ENCODE assay signal across 8 cellular contexts in the genomic region with DNA sequence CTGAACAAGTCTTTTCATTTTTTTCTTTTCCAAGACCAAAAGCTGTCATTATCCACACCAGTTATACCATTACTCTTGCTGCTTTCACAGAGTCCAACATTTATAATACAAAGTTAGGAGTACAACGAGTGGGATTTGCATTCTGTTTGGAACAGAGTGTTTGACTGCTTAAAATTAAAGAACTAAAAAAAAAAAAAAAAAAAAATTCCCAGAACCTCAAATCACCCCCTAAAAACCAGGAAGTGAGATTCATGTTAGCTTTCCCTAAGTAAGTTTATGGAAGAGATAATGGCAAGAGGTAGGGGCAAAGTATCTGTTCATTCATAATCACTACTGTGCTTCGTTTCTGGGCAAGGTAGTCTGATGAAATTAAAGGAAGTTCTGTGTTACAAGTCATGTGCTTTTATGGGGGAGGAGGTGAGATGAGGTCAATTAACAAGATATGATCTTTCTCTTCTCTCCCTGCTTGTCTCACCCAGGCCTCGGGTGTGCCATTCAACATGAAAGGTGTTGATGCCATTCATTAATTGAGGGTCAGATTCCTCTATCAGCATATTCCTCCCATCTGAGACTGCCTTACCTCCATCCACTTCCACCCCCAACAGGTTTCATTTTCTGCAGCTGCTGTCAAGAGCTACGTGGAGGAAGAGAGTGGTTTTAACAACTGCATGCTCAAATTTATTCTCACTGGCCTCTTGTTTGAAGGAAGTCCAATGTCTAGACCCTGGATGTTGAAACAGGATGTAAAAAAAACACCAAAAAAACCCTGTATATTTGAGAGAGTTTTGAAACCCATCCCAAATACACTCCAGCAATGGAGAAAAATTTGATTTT. TPM values are rescaled to one million over a fixed set of nuclear protein-coding genes. Genes with fewer than 3 reads are reported as not detected.
DNase-seq lines count a peak whose midpoint lies in the region; ATAC-seq and TF ChIP-seq lines count a peak whose summit lies in the region.

No MANE protein-coding gene starts in this region.

- peak overlapping the region; percentile 85 for H3K27ac Mint-ChIP-seq in stimulated activated effector memory CD8-positive, alpha-beta T cell treated with anti-CD3 and anti-CD28 coated beads, Interleukin-12 subunit alpha, Interleukin-12 subunit beta, amount 100 ng/mL, for 72 hours

- H3K9me3 ChIP-seq in body of pancreas (no peaks in the 10 kb centered on the region), ovary (no peaks in the 10 kb centered on the region)

- H3K4me3 Mint-ChIP-seq in stimulated activated effector memory CD8-positive, alpha-beta T cell treated with anti-CD3 and anti-CD28 coated beads, Interleukin-12 subunit alpha, Interleukin-12 subunit beta, amount 100 ng/mL, for 72 hours = peak overlapping the region; percentile 43

- TF ChIP-seq EP300 in ovary (IDR thresholded peaks at IDR 0.05) = no peak

- DNase-seq in activated effector memory CD4-positive, alpha-beta T cell treated with Interleukin-2 at 50 U/mL for 16 hours = peak; percentile 2
- DNase-seq in activated effector memory CD4-positive, alpha-beta T cell treated with anti-CD3 and anti-CD28 coated beads, Interleukin-2, amount 50 U/mL, for 16 hours = no peak
- peak; percentile 12 for DNase-seq in NCI-H510A (lab: John Stamatoyannopoulos, UW)
- DNase-seq in body of pancreas = no peak
- DNase-seq in stimulated activated effector memory CD8-positive, alpha-beta T cell treated with anti-CD3 and anti-CD28 coated beads, Interleukin-12 subunit alpha, Interleukin-12 subunit beta, amount 100 ng/mL, for 72 hours (ENCODE audit: low spot score in 2 of 2) = peak in 1 of 2 donors; percentile 63
- no peak for DNase-seq in ovary
- no peak for DNase-seq in HPDE6-E6E7 (ENCODE audit: extremely low spot score)

- 56 to 66% methylated on average over 4 of the region's 4 CpGs for WGBS in body of pancreas, 2 donors
- 61 to 72% (median 69%) methylated on average over 4 of the region's 4 CpGs for WGBS in ovary, 3 donors

- no peaks in the 10 kb centered on the region for H3K36me3 ChIP-seq in body of pancreas (replicated peaks in 1 of 2; ENCODE audit: insufficient read depth in 1 of 2, low read depth in 2 of 2)
- H3K36me3 ChIP-seq in ovary = no peaks in the 10 kb centered on the region

- H3K36me3 Mint-ChIP-seq in stimulated activated effector memory CD8-positive, alpha-beta T cell treated with anti-CD3 and anti-CD28 coated beads, Interleukin-12 subunit alpha, Interleukin-12 subunit beta, amount 100 ng/mL, for 72 hours = no peaks in the 10 kb centered on the region

- intact Hi-C loops in body of pancreas (cut with DNase I) (no loop called here), ovary (cut with DNase I) (no loop called here)

- ATAC-seq in HG02840 (IDR thresholded peaks at IDR 0.05; ENCODE audit: low FRiP score, unreplicated experiment) (peak; percentile 70), body of pancreas (peak; percentile 24)
- ATAC-seq in stimulated activated effector memory CD8-positive, alpha-beta T cell treated with anti-CD3 and anti-CD28 coated beads, Interleukin-12 subunit alpha, Interleukin-12 subunit beta, amount 100 ng/mL, for 72 hours = peak; percentile 70

- H3K27me3 ChIP-seq in body of pancreas = no peaks in the 10 kb centered on the region
- no peaks in the 10 kb centered on the region for H3K27me3 ChIP-seq in ovary

- H3K4me3 ChIP-seq in body of pancreas (no peak overlapping the region), ovary (no peak overlapping the region)

- peaks cover 21% of the 10 kb centered on the region for H3K4me1 Mint-ChIP-seq in stimulated activated effector memory CD8-positive, alpha-beta T cell treated with anti-CD3 and anti-CD28 coated beads, Interleukin-12 subunit alpha, Interleukin-12 subunit beta, amount 100 ng/mL, for 72 hours

- no peaks in the 10 kb centered on the region for H3K9me3 Mint-ChIP-seq in stimulated activated effector memory CD8-positive, alpha-beta T cell treated with anti-CD3 and anti-CD28 coated beads, Interleukin-12 subunit alpha, Interleukin-12 subunit beta, amount 100 ng/mL, for 72 hours

- TF ChIP-seq POLR2A in body of pancreas (IDR thresholded peaks at IDR 0.05) (no peak), ovary (IDR thresholded peaks at IDR 0.05) (no peak)

- TF ChIP-seq CTCF in body of pancreas (IDR thresholded peaks at IDR 0.05) (no peak), ovary (IDR thresholded peaks at IDR 0.05) (no peak)

- H3K27ac ChIP-seq in body of pancreas = peak overlapping the region in 1 of 4 donors; percentile 41
- H3K27ac ChIP-seq in ovary = no peak overlapping the region

- peaks cover 4% of the 10 kb centered on the region for H3K4me1 ChIP-seq in body of pancreas
- H3K4me1 ChIP-seq in ovary (ENCODE audit: insufficient read depth) = peaks cover 1% of the 10 kb centered on the region

RNA-seq across cellular contexts. Expression of a gene that starts 58.1 kb away (rescaled TPM):
- total RNA-seq in body of pancreas (1 to 10 TPM; 2.1 to 8.2 TPM), ovary (10 to 100 TPM in 2 of 7 donors, 1 to 10 TPM in 5; 2.1 to 13.8 (median 4.5) TPM)
- 1 to 10 TPM; 4.4 to 7.8 TPM for polyA plus RNA-seq in ovary

Comparison
In these comparisons a context has a peak if more than half of its experiments do, and no peak if none do; other contexts are left out.
1. DNase-seq: peak in activated effector memory CD4-positive, alpha-beta T cell treated with Interleukin-2 at 50 U/mL for 16 hours (single experiment) and NCI-H510A (single experiment); none in activated effector memory CD4-positive, alpha-beta T cell treated with anti-CD3 and anti-CD28 coated beads, Interleukin-2, amount 50 U/mL, for 16 hours (single experiment), body of pancreas (0 of 4), ovary (0 of 5) and HPDE6-E6E7 (single experiment).
2. Peak in every context shown above with its lines, with median percentiles within 50 percentile points of each other: ATAC-seq.